ENCODE assay signal across 1 cellular context in the genomic region with DNA sequence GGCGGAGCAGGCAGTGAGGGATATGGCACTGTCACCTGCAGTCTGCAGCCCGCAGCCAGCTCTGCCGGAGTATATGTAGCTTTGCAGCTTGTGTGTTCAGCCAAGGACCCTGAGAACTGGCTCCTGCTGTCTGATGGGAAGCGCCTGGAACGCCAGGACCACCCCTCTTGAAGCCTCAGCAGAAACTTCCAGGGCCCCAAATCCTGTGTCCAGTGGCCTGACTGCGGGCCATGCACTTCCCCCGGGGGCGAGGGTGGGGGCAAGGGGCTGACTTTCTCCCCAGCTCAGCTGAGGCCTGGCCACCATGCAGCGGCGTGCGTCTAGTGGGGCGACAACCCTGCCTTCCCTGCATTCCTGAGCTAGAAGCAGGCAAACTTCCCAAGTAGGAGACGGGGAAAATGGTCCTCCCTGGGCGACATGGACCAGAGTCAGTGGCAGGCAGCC.
TF ChIP-seq lines count a peak whose summit lies in the region.

No MANE protein-coding gene starts in this region.

TF ChIP-seq in GM12878, 131 proteins besides CTCF, POLR2A, EP300 and RAD21 (continued from another document):
- TF ChIP-seq, protein P1, sequence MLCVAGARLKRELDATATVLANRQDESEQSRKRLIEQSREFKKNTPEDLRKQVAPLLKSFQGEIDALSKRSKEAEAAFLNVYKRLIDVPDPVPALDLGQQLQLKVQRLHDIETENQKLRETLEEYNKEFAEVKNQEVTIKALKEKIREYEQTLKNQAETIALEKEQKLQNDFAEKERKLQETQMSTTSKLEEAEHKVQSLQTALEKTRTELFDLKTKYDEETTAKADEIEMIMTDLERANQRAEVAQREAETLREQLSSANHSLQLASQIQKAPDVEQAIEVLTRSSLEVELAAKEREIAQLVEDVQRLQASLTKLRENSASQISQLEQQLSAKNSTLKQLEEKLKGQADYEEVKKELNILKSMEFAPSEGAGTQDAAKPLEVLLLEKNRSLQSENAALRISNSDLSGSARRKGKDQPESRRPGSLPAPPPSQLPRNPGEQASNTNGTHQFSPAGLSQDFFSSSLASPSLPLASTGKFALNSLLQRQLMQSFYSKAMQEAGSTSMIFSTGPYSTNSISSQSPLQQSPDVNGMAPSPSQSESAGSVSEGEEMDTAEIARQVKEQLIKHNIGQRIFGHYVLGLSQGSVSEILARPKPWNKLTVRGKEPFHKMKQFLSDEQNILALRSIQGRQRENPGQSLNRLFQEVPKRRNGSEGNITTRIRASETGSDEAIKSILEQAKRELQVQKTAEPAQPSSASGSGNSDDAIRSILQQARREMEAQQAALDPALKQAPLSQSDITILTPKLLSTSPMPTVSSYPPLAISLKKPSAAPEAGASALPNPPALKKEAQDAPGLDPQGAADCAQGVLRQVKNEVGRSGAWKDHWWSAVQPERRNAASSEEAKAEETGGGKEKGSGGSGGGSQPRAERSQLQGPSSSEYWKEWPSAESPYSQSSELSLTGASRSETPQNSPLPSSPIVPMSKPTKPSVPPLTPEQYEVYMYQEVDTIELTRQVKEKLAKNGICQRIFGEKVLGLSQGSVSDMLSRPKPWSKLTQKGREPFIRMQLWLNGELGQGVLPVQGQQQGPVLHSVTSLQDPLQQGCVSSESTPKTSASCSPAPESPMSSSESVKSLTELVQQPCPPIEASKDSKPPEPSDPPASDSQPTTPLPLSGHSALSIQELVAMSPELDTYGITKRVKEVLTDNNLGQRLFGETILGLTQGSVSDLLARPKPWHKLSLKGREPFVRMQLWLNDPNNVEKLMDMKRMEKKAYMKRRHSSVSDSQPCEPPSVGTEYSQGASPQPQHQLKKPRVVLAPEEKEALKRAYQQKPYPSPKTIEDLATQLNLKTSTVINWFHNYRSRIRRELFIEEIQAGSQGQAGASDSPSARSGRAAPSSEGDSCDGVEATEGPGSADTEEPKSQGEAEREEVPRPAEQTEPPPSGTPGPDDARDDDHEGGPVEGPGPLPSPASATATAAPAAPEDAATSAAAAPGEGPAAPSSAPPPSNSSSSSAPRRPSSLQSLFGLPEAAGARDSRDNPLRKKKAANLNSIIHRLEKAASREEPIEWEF (IDR thresholded peaks at IDR 0.05; ENCODE audit: insufficient replicate concordance, low read depth, low read length): no peak
- TF ChIP-seq ZNF24 (IDR thresholded peaks at IDR 0.05): no peak
- TF ChIP-seq CHD4 (IDR thresholded peaks at IDR 0.05): no peak
- TF ChIP-seq EGR1 (IDR thresholded peaks at IDR 0.05; ENCODE audit: borderline replicate concordance in 1 of 2, low read depth in 2 of 2, low read length in 2 of 2): no peak
- TF ChIP-seq CREB1 (IDR thresholded peaks at IDR 0.05; ENCODE audit: low read depth): no peak
- no peak for TF ChIP-seq SIN3A (IDR thresholded peaks at IDR 0.05; ENCODE audit: low read depth, low read length)
- TF ChIP-seq, protein P2, sequence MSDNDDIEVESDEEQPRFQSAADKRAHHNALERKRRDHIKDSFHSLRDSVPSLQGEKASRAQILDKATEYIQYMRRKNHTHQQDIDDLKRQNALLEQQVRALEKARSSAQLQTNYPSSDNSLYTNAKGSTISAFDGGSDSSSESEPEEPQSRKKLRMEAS (IDR thresholded peaks at IDR 0.05; ENCODE audit: low read depth, low read length): no peak
TF ChIP-seq in GM12878: peak in this region for 0.
